ENCODE assay signal across 8 cellular contexts in genomic region chr15:40105517-40106202, GRCh38. TPM values are rescaled to one million over a fixed set of nuclear protein-coding genes. Genes with fewer than 3 reads are reported as not detected.
DNase-seq lines count a peak whose midpoint lies in the region; TF ChIP-seq lines count a peak whose summit lies in the region.

No MANE protein-coding gene starts in this region.

- DNase-seq in NK-92 treated with Interleukin-12 subunit alpha and Interleukin-12 subunit beta, amount 100 ng/mL, for 24 hours (lab: John Stamatoyannopoulos, UW), result peak; percentile 73
- no peak for DNase-seq in NK-92 (lab: John Stamatoyannopoulos, UW; ENCODE audit: unreplicated experiment)
- DNase-seq in substantia nigra (lab: John Stamatoyannopoulos, UW), result no peak
- DNase-seq in NCI-H226, result no peak
- DNase-seq in hepatic stellate cell (ENCODE audit: low spot score), result no peak
- DNase-seq in DMS153 treated with DMSO at 0.1 percent for 48 hours (lab: John Stamatoyannopoulos, UW; ENCODE audit: unreplicated experiment), result no peak

- no peaks in the 10 kb centered on the region for H3K36me3 ChIP-seq in liver (ENCODE audit: control insufficient read depth in 4 of 4, insufficient read depth in 3 of 4, low read depth in 1 of 4, low read length in 3 of 4)

- H3K27me3 ChIP-seq in liver (ENCODE audit: control insufficient read depth in 4 of 4, insufficient read depth in 4 of 4, low read length in 3 of 4), result no peaks in the 10 kb centered on the region

- TF ChIP-seq CTCF in VCaP (conservative IDR thresholded peaks at IDR 0.05) (no peak), liver (IDR thresholded peaks at IDR 0.05; ENCODE audit: low read depth, low read length, missing input control) (no peak)

- H3K9ac ChIP-seq in liver (ENCODE audit: low read depth in 1 of 2, low read length in 2 of 2), result no peak overlapping the region

- no peak overlapping the region for H3K4me3 ChIP-seq in liver (ENCODE audit: low read depth in 1 of 3, low read length in 3 of 3)

- 83% methylated on average over 9 of the region's 9 CpGs for WGBS in liver

- no peaks in the 10 kb centered on the region for H3K9me3 ChIP-seq in liver (ENCODE audit: control insufficient read depth in 4 of 4, low read length in 3 of 4)

- H3K27ac ChIP-seq in VCaP, result peak overlapping the region; percentile 86
- H3K27ac ChIP-seq in liver (ENCODE audit: low read depth in 1 of 2, low read length in 2 of 2), result peak overlapping the region; percentile 73 to 74
- H3K27ac ChIP-seq in substantia nigra (ENCODE audit: low read depth, low read length, poor library complexity, severe bottlenecking), result peak overlapping the region; percentile 55

- peaks cover 51 to 81% (median 74%) of the 10 kb centered on the region in 4 donors for H3K4me1 ChIP-seq in liver (ENCODE audit: control insufficient read depth in 4 of 4, insufficient read depth in 4 of 4, low read length in 3 of 4)

- TF ChIP-seq RAD21 in liver (IDR thresholded peaks at IDR 0.05), result no peak

TF ChIP-seq in liver, 16 proteins besides CTCF, POLR2A, EP300 and RAD21:
- no peak for TF ChIP-seq REST (IDR thresholded peaks at IDR 0.05)
- no peak for TF ChIP-seq YY1 (IDR thresholded peaks at IDR 0.05)
- no peak for TF ChIP-seq JUND (IDR thresholded peaks at IDR 0.05)
- no peak for TF ChIP-seq ATF3 (IDR thresholded peaks at IDR 0.05)
- TF ChIP-seq FOXA2 (IDR thresholded peaks at IDR 0.05), result no peak
- no peak for TF ChIP-seq HNF4A (conservative IDR thresholded peaks at IDR 0.05)
- no peak for TF ChIP-seq HNF4G (IDR thresholded peaks at IDR 0.05)

RNA-seq across cellular contexts. Expression of gene BMF, which starts 3.0 kb away (rescaled TPM):
- total RNA-seq in liver, result 10 to 100 TPM in 1 of 2 donors, 1 to 10 TPM in 1; 6.6 to 10.2 TPM
- polyA plus RNA-seq in liver, result 1 to 10 TPM in 1 of 2 donors, under 1 TPM in 1; 0.63 to 1.4 TPM

RNA-seq across cellular contexts. Expression of gene BUB1B, which starts 55.2 kb away (rescaled TPM):
- 10 to 100 TPM in 1 of 2 donors, under 1 TPM in 1; 0.08 to 31.1 TPM for total RNA-seq in liver
- polyA plus RNA-seq in liver, result 1 to 10 TPM in 1 of 2 donors, under 1 TPM in 1; 0.63 to 1.0 TPM
